Comparison of ENCODE assay signal across 1 cellular context in genomic region chr6:113733386-113733785, GRCh38.
TF ChIP-seq lines count a peak whose summit lies in the region.

No MANE protein-coding gene starts in this region.

TF ChIP-seq in GM23338, 12 proteins besides CTCF, POLR2A, EP300 and RAD21 (continued from another document):
- TF ChIP-seq ZNF462 (CRISPR knock-in tag; IDR thresholded peaks at IDR 0.05): no peak
- TF ChIP-seq ZNF331 (CRISPR knock-in tag; IDR thresholded peaks at IDR 0.05; ENCODE audit: low read depth): no peak
- no peak for TF ChIP-seq ETS1 (IDR thresholded peaks at IDR 0.05)
- TF ChIP-seq EZH2phosphoT487 (IDR thresholded peaks at IDR 0.05; ENCODE audit: unreplicated experiment): no peak
- no peak for TF ChIP-seq POLR2AphosphoS5 (IDR thresholded peaks at IDR 0.05; ENCODE audit: low read depth)
- TF ChIP-seq STAT1 (IDR thresholded peaks at IDR 0.05; ENCODE audit: unreplicated experiment): no peak
- TF ChIP-seq EZH2 (IDR thresholded peaks at IDR 0.05; ENCODE audit: low read depth, unreplicated experiment): no peak
- no peak for TF ChIP-seq JUNB (IDR thresholded peaks at IDR 0.05; ENCODE audit: unreplicated experiment)
- TF ChIP-seq CREB1 (CRISPR knock-in tag; IDR thresholded peaks at IDR 0.05; ENCODE audit: low read depth): no peak
- TF ChIP-seq NANOG (IDR thresholded peaks at IDR 0.05; ENCODE audit: borderline replicate concordance): no peak
